ENCODE assay signal across 15 cellular contexts in the genomic region with DNA sequence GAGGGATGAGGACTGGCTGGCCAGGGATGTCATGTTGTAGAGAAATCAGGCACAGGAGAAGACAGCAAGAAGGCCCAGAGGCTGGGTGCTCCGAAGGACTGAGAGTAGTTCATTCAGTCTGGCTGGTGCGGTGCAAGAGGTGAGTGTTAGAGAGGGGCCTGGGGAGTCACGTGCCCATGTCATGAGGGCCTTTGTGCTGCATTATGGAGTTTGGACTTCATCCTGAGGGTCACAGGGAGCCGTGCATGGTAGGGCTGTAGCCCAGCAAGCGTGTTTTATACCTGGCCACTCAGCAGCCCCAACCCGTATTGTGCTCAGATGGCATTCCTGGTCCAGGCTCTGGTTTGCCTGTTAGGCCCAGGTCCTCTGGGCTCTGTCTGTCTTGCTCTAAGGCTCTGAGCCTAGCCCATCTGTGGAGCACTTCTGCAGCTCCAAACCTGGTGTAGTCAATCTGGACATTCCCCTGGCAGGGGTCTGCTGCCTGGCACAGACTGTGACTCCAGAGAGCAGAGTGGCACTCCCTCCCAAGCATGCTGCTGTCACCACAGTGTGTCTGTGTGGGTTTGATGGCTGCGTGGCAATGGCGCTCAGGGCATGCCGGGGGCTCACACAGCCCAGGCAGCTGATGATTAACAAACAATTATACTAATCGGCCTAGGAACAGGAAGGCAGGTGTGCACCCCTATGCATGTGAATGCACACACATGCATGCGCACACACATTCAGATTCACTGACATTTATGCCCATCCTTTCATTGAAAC. TPM values are rescaled to one million over a fixed set of nuclear protein-coding genes. Genes with fewer than 3 reads are reported as not detected.
DNase-seq lines count a peak whose midpoint lies in the region; TF ChIP-seq lines count a peak whose summit lies in the region.
"Had no signal": no experiment of that assay in that cellular context is flagged by ENCODE, and none has a peak within 500 bp of the region (broad histone marks: within the 10 kb centered on the region; RNA-seq: fewer than 3 reads in every experiment).

No MANE protein-coding gene starts in this region.

- H3K27me3 Mint-ChIP-seq in nephron (ENCODE audit: low read depth), result peaks cover 48% of the 10 kb centered on the region

- DNase-seq in NCI-H748 (lab: John Stamatoyannopoulos, UW; ENCODE audit: unreplicated experiment) (peak; percentile 32), NCI-H748 treated with DMSO at 0.1 percent for 48 hours (lab: John Stamatoyannopoulos, UW) (no peak), colonic mucosa (no peak), NCI-H1048 (lab: John Stamatoyannopoulos, UW) (no peak), SKM-1 treated with dmso at 0.1 percent for 144 hours (lab: John Stamatoyannopoulos, UW; ENCODE audit: unreplicated experiment) (no peak), RWPE1 (ENCODE audit: low spot score) (no peak)
- DNase-seq: 8988T; CD4-positive, CD25-positive, alpha-beta regulatory T cell; DMS79 treated with DMSO at 0.1 percent for 48 hours; GDM1; H7 had no signal

- H3K4me3 ChIP-seq in colonic mucosa, result no peak overlapping the region
- H3K4me3 ChIP-seq: BLaER1 treated with 17β-estradiol and CSF1 and Interleukin-3, amounts not matched to agents 10 nM and 100 nM; GM23338 had no signal

- peak overlapping the region in 1 of 2 donors; percentile 7 for H3K9ac ChIP-seq in colonic mucosa (ENCODE audit: low read depth in 2 of 2, low read length in 2 of 2)
- H3K9ac ChIP-seq: BLaER1 treated with 17β-estradiol and CSF1 and Interleukin-3, amounts not matched to agents 10 nM and 100 nM had no signal

- H3K27ac ChIP-seq in colonic mucosa, result peak overlapping the region; percentile 86
- no peak overlapping the region for H3K27ac ChIP-seq in RWPE1
- H3K27ac ChIP-seq: BLaER1 treated with 17β-estradiol and CSF1 and Interleukin-3, amounts not matched to agents 10 nM and 100 nM; HL-60 had no signal

- no peaks in the 10 kb centered on the region for H3K9me3 Mint-ChIP-seq in nephron
- H3K9me3 Mint-ChIP-seq: GM23338 had no signal

- H3K27me3 ChIP-seq in colonic mucosa, result peaks cover 3% of the 10 kb centered on the region

- CTCF ChIA-PET in RWPE1 (lab: Yijun Ruan, JAX), result interaction anchor here (0.5 to 2.8 kb wide), 2 partner anchors 8 to 20 kb away, joined by 3 to 9 read pairs; a partner anchor contains a TSS

- H3K36me3 ChIP-seq in colonic mucosa, result no peaks in the 10 kb centered on the region
- H3K36me3 ChIP-seq: BLaER1 treated with 17β-estradiol and CSF1 and Interleukin-3, amounts not matched to agents 10 nM and 100 nM had no signal

- peaks cover 12% of the 10 kb centered on the region for H3K4me1 ChIP-seq in colonic mucosa

- H3K4me3 Mint-ChIP-seq in nephron, result no peak overlapping the region
- H3K4me3 Mint-ChIP-seq: CD4-positive, CD25-positive, alpha-beta regulatory T cell; GM23338 had no signal

- no peaks in the 10 kb centered on the region for H3K36me3 Mint-ChIP-seq in nephron (ENCODE audit: low read depth)
- H3K36me3 Mint-ChIP-seq: CD4-positive, CD25-positive, alpha-beta regulatory T cell had no signal

- no peaks in the 10 kb centered on the region for H3K9me3 ChIP-seq in colonic mucosa

- H3K27ac Mint-ChIP-seq in nephron, result peak overlapping the region in 2 of 3 experiments; percentile 44 to 57
- H3K27ac Mint-ChIP-seq: GM23338 had no signal

- intact Hi-C loops in colonic mucosa (cut with DNase I), result no loop called here

- peaks cover 29% of the 10 kb centered on the region for H3K4me1 Mint-ChIP-seq in nephron

- TF ChIP-seq CTCF in colonic mucosa (IDR thresholded peaks at IDR 0.05) (no peak), nephron (IDR thresholded peaks at IDR 0.05; ENCODE audit: unreplicated experiment in 3 of 3) (no peak), RWPE1 (conservative IDR thresholded peaks at IDR 0.05; ENCODE audit: low read depth) (no peak)

- POLR2A ChIA-PET in RWPE1 (lab: Yijun Ruan, JAX; ENCODE audit: low non-redundant PET), result no interaction called here

RNA-seq across cellular contexts. Expression of a gene that starts 8.9 kb away (rescaled TPM):
- total RNA-seq in colonic mucosa, result 10 to 100 TPM; 53.0 to 59.9 TPM
